Comparison of ENCODE assay signal across 9 cellular contexts in the genomic region with DNA sequence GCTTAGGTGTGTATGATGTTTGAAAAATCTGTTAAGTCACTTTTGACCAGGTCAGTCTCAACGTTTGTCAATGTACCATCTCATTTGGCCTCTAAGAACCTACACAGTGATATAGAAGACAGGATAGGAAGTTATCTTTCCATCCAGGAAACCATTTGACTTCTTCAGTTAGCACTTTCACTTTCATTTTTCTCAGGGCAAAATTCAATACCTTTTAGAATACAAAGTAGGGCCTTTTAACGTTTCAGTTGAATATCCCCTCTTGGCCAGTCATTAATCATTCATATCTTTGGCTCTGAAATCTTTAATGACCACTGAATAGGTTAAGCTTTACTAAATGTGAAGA.
DNase-seq lines count a peak whose midpoint lies in the region; ATAC-seq and TF ChIP-seq lines count a peak whose summit lies in the region.
"Had no signal": no experiment of that assay in that cellular context is flagged by ENCODE, and none has a peak within 500 bp of the region (broad histone marks: within the 10 kb centered on the region; RNA-seq: fewer than 3 reads in every experiment).

No MANE protein-coding gene starts in this region.

- no peak for TF ChIP-seq CTCF in Loucy (conservative IDR thresholded peaks at IDR 0.05; ENCODE audit: low read length)
- TF ChIP-seq CTCF in mucosa of descending colon (IDR thresholded peaks at IDR 0.05), result no peak

- H3K4me1 ChIP-seq in Loucy (ENCODE audit: insufficient read depth, low read length, poor library complexity, severe bottlenecking), result peaks cover 20% of the 10 kb centered on the region
- peaks cover 7% of the 10 kb centered on the region for H3K4me1 ChIP-seq in adipocyte (ENCODE audit: control insufficient read depth, insufficient read depth, low read length)
- no peaks in the 10 kb centered on the region for H3K4me1 ChIP-seq in mucosa of descending colon (ENCODE audit: low read depth)

- peak overlapping the region; percentile 100 for H2AFZ ChIP-seq in Loucy (ENCODE audit: low read length)

- H3K9ac ChIP-seq in Loucy (ENCODE audit: low read depth, low read length, poor library complexity, severe bottlenecking), result peak overlapping the region; percentile 31
- H3K9ac ChIP-seq in adipocyte (ENCODE audit: low read length), result no peak overlapping the region

- H3K4me3 ChIP-seq in Loucy (ENCODE audit: low read length, poor library complexity, severe bottlenecking) (peak overlapping the region; percentile 70), adipocyte (ENCODE audit: low read length) (no peak overlapping the region), mucosa of descending colon (no peak overlapping the region)

- no peaks in the 10 kb centered on the region for H3K79me2 ChIP-seq in Loucy (ENCODE audit: insufficient read depth, low read length)

- peak overlapping the region; percentile 92 for H3K4me2 ChIP-seq in Loucy (ENCODE audit: low read depth, low read length, poor library complexity, severe bottlenecking)

- ATAC-seq in mucosa of descending colon, result peak; percentile 55
- no peak for ATAC-seq in GM21360 (IDR thresholded peaks at IDR 0.05; ENCODE audit: unreplicated experiment)
- no peak for ATAC-seq in GM19324 (IDR thresholded peaks at IDR 0.05; ENCODE audit: low FRiP score, unreplicated experiment)
- ATAC-seq: sciatic nerve had no signal

- H3K36me3 ChIP-seq in Loucy (ENCODE audit: insufficient read depth, low read length), result no peaks in the 10 kb centered on the region
- no peaks in the 10 kb centered on the region for H3K36me3 ChIP-seq in adipocyte (ENCODE audit: control insufficient read depth, insufficient read depth, low read length, severe bottlenecking)
- H3K36me3 ChIP-seq in mucosa of descending colon (ENCODE audit: low read depth), result no peaks in the 10 kb centered on the region

- H3K27ac ChIP-seq in caudate nucleus (ENCODE audit: low read depth, low read length), result no peak overlapping the region

- H3F3A ChIP-seq in Loucy (ENCODE audit: low read depth), result no peaks in the 10 kb centered on the region

- no peaks in the 10 kb centered on the region for H3K9me2 ChIP-seq in Loucy (replicated peaks; ENCODE audit: low read depth, low read length)

- DNase-seq in DMS53 (lab: John Stamatoyannopoulos, UW), result peak; percentile 41
- DNase-seq in adipocyte (ENCODE audit: low read depth), result peak; percentile 47
- no peak for DNase-seq in mucosa of descending colon
- DNase-seq in caudate nucleus (lab: John Stamatoyannopoulos, UW), result no peak
- no peak for DNase-seq in retina

- intact Hi-C loops in mucosa of descending colon (cut with DNase I, micrococcal nuclease), result no loop called here

- H3K9me3 ChIP-seq in Loucy (ENCODE audit: insufficient read depth, low read depth, low read length) (no peaks in the 10 kb centered on the region), adipocyte (ENCODE audit: control insufficient read depth, low read length) (no peaks in the 10 kb centered on the region), mucosa of descending colon (no peaks in the 10 kb centered on the region)

- H3K27me3 ChIP-seq in Loucy (ENCODE audit: insufficient read depth, low read length, poor library complexity, severe bottlenecking) (no peaks in the 10 kb centered on the region), adipocyte (replicated peaks; ENCODE audit: control insufficient read depth, insufficient read depth, low read length) (no peaks in the 10 kb centered on the region)

- no peaks in the 10 kb centered on the region for H4K20me1 ChIP-seq in Loucy (ENCODE audit: insufficient read depth, low read length, poor library complexity, severe bottlenecking)

Comparison
In these comparisons a context has a peak if more than half of its experiments do, and no peak if none do; other contexts are left out.
1. DNase-seq: peak in DMS53 (single experiment) and adipocyte (single experiment); none in mucosa of descending colon (0 of 3), caudate nucleus (0 of 61) and retina (single experiment).